ENCODE assay signal across 10 cellular contexts in the genomic region with DNA sequence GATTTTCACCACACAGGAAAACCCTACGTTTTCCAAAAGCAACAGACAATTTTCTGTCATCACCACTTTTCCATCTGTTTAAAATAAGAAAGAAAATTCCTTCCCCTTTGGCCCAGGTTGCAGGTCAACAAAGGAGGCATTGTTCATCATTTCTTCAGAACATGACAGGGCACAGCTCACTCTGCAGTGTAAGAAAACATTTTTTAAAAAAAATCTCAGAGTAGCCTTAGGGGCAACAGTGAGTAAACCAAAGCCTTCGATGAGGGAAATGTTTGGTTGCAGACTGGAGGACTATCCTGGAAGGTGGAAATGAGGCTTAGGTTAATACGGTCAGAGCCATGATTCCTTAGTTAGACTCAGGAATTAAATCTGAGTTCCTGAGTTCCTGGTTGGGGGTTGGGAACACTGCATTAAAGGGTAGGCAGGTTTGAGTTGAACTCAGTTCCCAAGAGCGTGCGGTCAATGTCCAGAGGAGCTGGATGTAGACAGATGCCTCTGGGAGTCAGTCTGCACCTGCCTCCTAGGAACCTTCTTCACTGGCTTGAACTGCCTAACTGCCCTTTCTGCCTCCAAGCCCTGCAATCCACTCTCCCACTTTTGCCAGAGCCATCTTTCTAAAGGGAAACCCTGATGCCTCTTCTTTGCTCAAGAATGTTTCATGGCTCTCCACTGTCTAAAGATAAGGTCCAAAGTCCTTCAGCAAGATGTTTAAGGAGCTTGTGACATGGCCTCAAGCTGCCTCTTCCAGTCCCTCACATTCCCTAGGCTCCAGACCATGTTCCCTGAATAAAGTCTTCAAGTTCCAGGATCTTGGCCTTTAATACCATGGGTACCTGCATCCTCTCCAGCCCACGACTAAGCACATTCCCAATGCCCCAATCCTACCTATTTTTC. TPM values are rescaled to one million over a fixed set of nuclear protein-coding genes. Genes with fewer than 3 reads are reported as not detected.
DNase-seq lines count a peak whose midpoint lies in the region; ATAC-seq and TF ChIP-seq lines count a peak whose summit lies in the region.
"Had no signal": no experiment of that assay in that cellular context is flagged by ENCODE, and none has a peak within 500 bp of the region (broad histone marks: within the 10 kb centered on the region; RNA-seq: fewer than 3 reads in every experiment).

No MANE protein-coding gene starts in this region.

- peaks cover 7% of the 10 kb centered on the region for H3K27me3 ChIP-seq in CD4-positive, CD25-positive, alpha-beta regulatory T cell (ENCODE audit: control insufficient read depth, insufficient read depth, low read length)
- H3K27me3 ChIP-seq in HUES48 (ENCODE audit: control insufficient read depth, insufficient read depth, low read length) (peaks cover 45% of the 10 kb centered on the region), brain microvascular endothelial cell (replicated peaks) (peaks cover 38% of the 10 kb centered on the region), mesendoderm (ENCODE audit: insufficient read depth, low read length, poor library complexity) (no peaks in the 10 kb centered on the region), tibial nerve (no peaks in the 10 kb centered on the region)

- no peak overlapping the region for H2AK5ac ChIP-seq in mesendoderm (ENCODE audit: low read length)

- no peak overlapping the region for H2BK120ac ChIP-seq in mesendoderm (ENCODE audit: low read depth, low read length)

- peaks cover 15% of the 10 kb centered on the region for H3K79me2 ChIP-seq in mesendoderm (ENCODE audit: control insufficient read depth, insufficient read depth, low read length)

- H3K27me3 Mint-ChIP-seq in CD4-positive, CD25-positive, alpha-beta regulatory T cell, result peaks cover 72% of the 10 kb centered on the region

- no peaks in the 10 kb centered on the region for H3K36me3 ChIP-seq in CD4-positive, CD25-positive, alpha-beta regulatory T cell (ENCODE audit: control insufficient read depth, insufficient read depth, low read length)
- H3K36me3 ChIP-seq in HUES48 (ENCODE audit: control insufficient read depth, insufficient read depth, low read length) (no peaks in the 10 kb centered on the region), brain microvascular endothelial cell (replicated peaks) (no peaks in the 10 kb centered on the region), mesendoderm (ENCODE audit: control insufficient read depth, insufficient read depth, low read length) (no peaks in the 10 kb centered on the region), tibial nerve (no peaks in the 10 kb centered on the region)

- H3K23ac ChIP-seq in mesendoderm (ENCODE audit: low read length), result no peak overlapping the region

- peaks cover 0 to 3% (median 0%) of the 10 kb centered on the region in 7 donors for H3K9me3 Mint-ChIP-seq in CD4-positive, CD25-positive, alpha-beta regulatory T cell

- TF ChIP-seq POLR2A in tibial nerve (IDR thresholded peaks at IDR 0.05), result no peak

- H4K8ac ChIP-seq in mesendoderm (ENCODE audit: low read depth, low read length), result no peak overlapping the region

- H3K27ac ChIP-seq in CD4-positive, CD25-positive, alpha-beta regulatory T cell (ENCODE audit: insufficient read depth, low read length, poor library complexity, severe bottlenecking), result no peak overlapping the region
- H3K27ac ChIP-seq in HUES48 (ENCODE audit: low read depth, low read length), result peak overlapping the region; percentile 44
- H3K27ac ChIP-seq in brain microvascular endothelial cell, result peak overlapping the region; percentile 79
- H3K27ac ChIP-seq in mesendoderm (ENCODE audit: low read depth, low read length), result no peak overlapping the region
- H3K27ac ChIP-seq in tibial nerve, result peak overlapping the region in 1 of 4 donors; percentile 96

- no peak overlapping the region for H2BK5ac ChIP-seq in mesendoderm (ENCODE audit: low read length)

- no peak overlapping the region for H3K4me3 ChIP-seq in CD4-positive, CD25-positive, alpha-beta regulatory T cell (ENCODE audit: low read depth, low read length)
- H3K4me3 ChIP-seq in HUES48 (ENCODE audit: low read depth, low read length) (no peak overlapping the region), brain microvascular endothelial cell (ENCODE audit: low read depth, low read length) (no peak overlapping the region), mesendoderm (ENCODE audit: low read length) (no peak overlapping the region), tibial nerve (no peak overlapping the region)
- H3K4me3 ChIP-seq: mucosa of descending colon had no signal

- no peak overlapping the region for H3K4ac ChIP-seq in mesendoderm (ENCODE audit: low read depth, low read length)

- in situ Hi-C loops in brain microvascular endothelial cell (cut with HindIII; ENCODE audit: low pct_ligation_motif_present, low sequenced_read_pairs), result no loop called here

- TF ChIP-seq EP300 in tibial nerve (IDR thresholded peaks at IDR 0.05), result no peak

- H4K5ac ChIP-seq in mesendoderm (ENCODE audit: low read length), result no peak overlapping the region

- no peaks in the 10 kb centered on the region for H3K79me1 ChIP-seq in mesendoderm (ENCODE audit: low read length)

- H3K9ac ChIP-seq in HUES48 (ENCODE audit: low read depth, low read length), result no peak overlapping the region
- H3K9ac ChIP-seq in mesendoderm (ENCODE audit: low read length), result no peak overlapping the region

- peaks cover 51% of the 10 kb centered on the region for H3K4me1 ChIP-seq in CD4-positive, CD25-positive, alpha-beta regulatory T cell (ENCODE audit: control insufficient read depth, insufficient read depth, low read length, poor library complexity, severe bottlenecking)
- H3K4me1 ChIP-seq in HUES48 (ENCODE audit: control insufficient read depth, insufficient read depth, low read length) (peaks cover 45% of the 10 kb centered on the region), mesendoderm (ENCODE audit: control insufficient read depth, low read depth, low read length) (peaks cover 13% of the 10 kb centered on the region), tibial nerve (peaks cover 0 to 70% (median 32%) of the 10 kb centered on the region in 4 donors)

- no peaks in the 10 kb centered on the region for H3K36me3 Mint-ChIP-seq in CD4-positive, CD25-positive, alpha-beta regulatory T cell

- H3K4me2 ChIP-seq in mesendoderm (ENCODE audit: low read length), result no peak overlapping the region

- TF ChIP-seq CTCF in brain microvascular endothelial cell (IDR thresholded peaks at IDR 0.05; ENCODE audit: low read depth, low read length, missing control alignments), result no peak
- TF ChIP-seq CTCF in tibial nerve (IDR thresholded peaks at IDR 0.05), result peak in 1 of 5 experiments; percentile 18

- H3K56ac ChIP-seq in mesendoderm (ENCODE audit: low read length), result peak overlapping the region; percentile 29

- no peaks in the 10 kb centered on the region for H3K9me3 ChIP-seq in CD4-positive, CD25-positive, alpha-beta regulatory T cell (ENCODE audit: control insufficient read depth in 2 of 2, low read length in 2 of 2)
- H3K9me3 ChIP-seq in HUES48 (ENCODE audit: control insufficient read depth, insufficient read depth, low read length) (no peaks in the 10 kb centered on the region), tibial nerve (no peaks in the 10 kb centered on the region)
- H3K9me3 ChIP-seq: mucosa of descending colon had no signal

- no CpG with 5 or more reads among the region's 6 CpGs for WGBS in mesendoderm (ENCODE audit: extremely low coverage, insufficient coverage, low lambda C conversion rate)
- 67 to 69% methylated on average over 6 of the region's 6 CpGs for WGBS in tibial nerve, 2 donors

- H3K4me1 Mint-ChIP-seq in CD4-positive, CD25-positive, alpha-beta regulatory T cell, result peaks cover 17 to 57% (median 39%) of the 10 kb centered on the region in 4 donors

- H3K27ac Mint-ChIP-seq in CD4-positive, CD25-positive, alpha-beta regulatory T cell, result peak overlapping the region in 2 of 3 donors; percentile 39 to 48

- peak overlapping the region; percentile 18 to 81 (median 34) for H3K4me3 Mint-ChIP-seq in CD4-positive, CD25-positive, alpha-beta regulatory T cell

- no peak overlapping the region for H3K18ac ChIP-seq in mesendoderm (ENCODE audit: low read length)

- DNase-seq in CD4-positive, CD25-positive, alpha-beta regulatory T cell, result no peak
- no peak for DNase-seq in brain microvascular endothelial cell
- peak; percentile 25 for DNase-seq in mesendoderm
- no peak for DNase-seq in tibial nerve (ENCODE audit: low spot score in 2 of 2)
- DNase-seq in left lobe of liver (ENCODE audit: low spot score), result no peak
- DNase-seq in stimulated activated CD4-positive, alpha-beta T cell treated with anti-CD3 and anti-CD28 coated beads, Interleukin-2, amount 100 ng/mL, for 24 hours, result no peak
- DNase-seq: NCI-H524 treated with DMSO at 0.1 percent for 48 hours had no signal

- no peak overlapping the region for H2BK15ac ChIP-seq in mesendoderm (replicated peaks; ENCODE audit: low read depth)

- no peak for ATAC-seq in CD4-positive, CD25-positive, alpha-beta regulatory T cell (ENCODE audit: low read depth in 2 of 2)
- no peak for ATAC-seq in HG03159 (IDR thresholded peaks at IDR 0.05; ENCODE audit: unreplicated experiment)
- no peak for ATAC-seq in left lobe of liver
- ATAC-seq: mucosa of descending colon had no signal

RNA-seq across cellular contexts. Expression of gene HES1, which starts 3.2 kb away (rescaled TPM):
- 10.5 TPM for total RNA-seq in CD4-positive, CD25-positive, alpha-beta regulatory T cell
- polyA plus RNA-seq in CD4-positive, CD25-positive, alpha-beta regulatory T cell, result under 1 TPM in 2 of 4 donors, not detected in 2; 0.17 to 0.71 TPM
- 44.3 TPM for polyA plus RNA-seq in mesendoderm (2013, experiment 1 of 2)
- 42.6 TPM for polyA plus RNA-seq in mesendoderm (2013, experiment 2 of 2)
- total RNA-seq in tibial nerve, result 10 to 100 TPM; 14.7 to 52.7 (median 27.7) TPM
- 21.3 TPM for total RNA-seq in left lobe of liver

Comparison
In these comparisons a context has a peak if more than half of its experiments do, and no peak if none do; other contexts are left out.
1. H3K27ac ChIP-seq: peak in HUES48 (single experiment) and brain microvascular endothelial cell (single experiment); none in CD4-positive, CD25-positive, alpha-beta regulatory T cell (single experiment) and mesendoderm (single experiment).